8 cellular contexts compared by ENCODE assay signal in the genomic region with DNA sequence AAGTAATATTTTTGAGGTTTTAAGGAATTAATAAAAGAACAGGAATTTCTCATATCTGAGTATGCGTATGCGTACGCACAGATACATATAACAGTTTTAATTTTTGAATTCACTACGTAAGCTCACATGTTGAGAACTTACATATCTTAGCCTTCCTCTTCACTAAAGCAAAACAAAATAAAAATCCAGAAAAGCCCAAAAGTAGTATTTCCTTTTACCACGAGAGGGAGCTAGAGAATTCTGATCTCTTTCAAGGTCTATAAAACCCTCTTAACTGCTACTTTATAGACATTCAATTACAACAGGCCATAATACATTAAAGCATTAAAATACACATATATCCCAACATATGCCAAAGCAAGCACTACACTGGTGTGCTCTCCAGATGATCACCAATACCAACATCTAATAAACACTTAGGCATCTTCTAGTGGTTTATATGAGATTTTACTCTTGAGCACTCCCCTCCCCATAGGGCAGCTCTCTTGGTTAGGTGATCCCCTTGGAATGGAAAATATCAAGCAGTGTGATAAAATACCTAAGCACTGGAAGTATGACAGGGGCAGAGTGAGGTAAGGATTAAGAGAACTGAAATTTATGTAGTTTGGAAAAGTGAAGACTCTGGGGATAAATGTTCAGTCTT.
DNase-seq lines count a peak whose midpoint lies in the region; ATAC-seq and TF ChIP-seq lines count a peak whose summit lies in the region.

No MANE protein-coding gene starts in this region.

- no peak overlapping the region for H3K4me2 ChIP-seq in osteoblast (ENCODE audit: insufficient read depth, low read length)

- no peaks in the 10 kb centered on the region for H3K36me3 ChIP-seq in osteoblast (ENCODE audit: insufficient read depth, low read length)

- no peak overlapping the region for H2AFZ ChIP-seq in osteoblast (ENCODE audit: low read length)

- no peaks in the 10 kb centered on the region for H3K4me1 ChIP-seq in osteoblast (ENCODE audit: insufficient read depth, low read length)

- H3K27me3 ChIP-seq in osteoblast (ENCODE audit: insufficient read depth, low read length), result peaks cover 75% of the 10 kb centered on the region

- H3K4me3 ChIP-seq in epithelial cell of esophagus (ENCODE audit: low read length) (no peak overlapping the region), osteoblast (ENCODE audit: insufficient read depth, low read length) (no peak overlapping the region)

- CTCF ChIA-PET in RWPE1 (lab: Yijun Ruan, JAX), result interaction anchor here (0.6 to 1.2 kb wide), 10 partner anchors 11 to 387 kb away, joined by 3 to 6 read pairs (median 4); no protein-coding TSS in a partner anchor

- DNase-seq in G401 (ENCODE audit: low spot score) (peak; percentile 58), M059J (ENCODE audit: low read depth) (peak; percentile 69), RWPE1 (ENCODE audit: low spot score) (peak; percentile 21), epithelial cell of esophagus (ENCODE audit: low read depth) (peak; percentile 53), osteoblast (ENCODE audit: insufficient read length, low spot score, missing footprints) (no peak), 8988T (no peak)
- DNase-seq in activated CD4-positive, alpha-beta T cell treated with anti-CD3 and anti-CD28 coated beads for 4 hours, result no peak

- no peak for ATAC-seq in HG03139 (IDR thresholded peaks at IDR 0.05; ENCODE audit: unreplicated experiment)

- no peaks in the 10 kb centered on the region for H3K9me3 ChIP-seq in osteoblast (ENCODE audit: low read depth, low read length)

- no peaks in the 10 kb centered on the region for H3K79me2 ChIP-seq in osteoblast (ENCODE audit: insufficient read depth, low read length)

- TF ChIP-seq CTCF in RWPE1 (conservative IDR thresholded peaks at IDR 0.05; ENCODE audit: low read depth), result peak; percentile 82
- TF ChIP-seq CTCF in epithelial cell of esophagus (IDR thresholded peaks at IDR 0.05; ENCODE audit: insufficient read depth, low read depth, low read length, missing control alignments), result peak; percentile 69
- peak; percentile 74 for TF ChIP-seq CTCF in osteoblast (IDR thresholded peaks at IDR 0.05; ENCODE audit: extremely low read depth, low read depth, low read length)

- in situ Hi-C loops in G401 (cut with HindIII; ENCODE audit: low sequenced_read_pairs), result no loop called here

- POLR2A ChIA-PET in RWPE1 (lab: Yijun Ruan, JAX; ENCODE audit: low non-redundant PET), result no interaction called here

- H4K20me1 ChIP-seq in osteoblast (ENCODE audit: insufficient read depth, low read length), result no peaks in the 10 kb centered on the region

- no peak overlapping the region for H3K27ac ChIP-seq in RWPE1
- no peak overlapping the region for H3K27ac ChIP-seq in osteoblast (ENCODE audit: low read depth, low read length)

Comparison
In these comparisons a context has a peak if more than half of its experiments do, and no peak if none do; other contexts are left out.
1. DNase-seq: peak in G401 (single experiment), M059J (single experiment), RWPE1 (single experiment) and epithelial cell of esophagus (single experiment); none in osteoblast (single experiment), 8988T (single experiment) and activated CD4-positive, alpha-beta T cell treated with anti-CD3 and anti-CD28 coated beads for 4 hours (0 of 2).
2. Peak in every context shown above with its lines, with median percentiles within 50 percentile points of each other: CTCF ChIP-seq.